Comparison of ENCODE assay signal across 8 cellular contexts in the genomic region with DNA sequence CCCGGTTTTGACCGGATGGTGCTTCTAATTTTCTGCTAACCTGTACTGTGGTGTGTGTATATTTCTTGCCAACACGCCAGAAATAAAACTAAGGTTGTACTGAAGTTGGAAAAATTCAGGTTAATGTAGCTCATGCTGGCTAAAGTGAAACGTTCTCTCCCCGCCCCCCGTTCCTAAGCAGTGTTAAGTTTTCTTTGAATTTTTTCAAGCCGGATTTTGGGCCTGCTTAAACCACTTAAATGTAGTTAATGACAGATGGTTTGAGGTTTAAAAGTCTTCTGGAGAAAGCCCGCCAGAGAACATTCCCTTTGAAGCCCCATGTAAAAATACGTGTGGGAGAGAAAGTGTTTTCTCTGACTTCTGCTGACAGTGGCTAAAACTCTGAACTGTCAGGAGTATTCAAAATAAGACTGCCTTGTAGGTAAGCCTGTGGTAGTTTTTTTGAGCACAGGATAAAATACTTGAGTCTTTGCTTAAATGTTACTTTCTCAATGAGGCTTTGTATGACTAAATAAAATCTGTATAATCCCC.
DNase-seq lines count a peak whose midpoint lies in the region; ATAC-seq, FAIRE-seq and TF ChIP-seq lines count a peak whose summit lies in the region.

No MANE protein-coding gene starts in this region.

- DNase-seq in NCI-H524 (lab: John Stamatoyannopoulos, UW), result peak; percentile 56 to 82
- no peak for DNase-seq in NCI-H524 treated with DMSO at 0.1 percent for 48 hours (lab: John Stamatoyannopoulos, UW)
- DNase-seq in SW480 (ENCODE audit: low spot score), result peak; percentile 19
- no peak for DNase-seq in fibroblast of pulmonary artery (ENCODE audit: low read depth)
- no peak for DNase-seq in GM12891 (ENCODE audit: insufficient read length, low spot score)

- TF ChIP-seq CTCF in fibroblast of pulmonary artery (IDR thresholded peaks at IDR 0.05; ENCODE audit: low read length, missing control alignments), result no peak

- ATAC-seq in GM18867 (IDR thresholded peaks at IDR 0.05; ENCODE audit: unreplicated experiment) (no peak), GM21576 (IDR thresholded peaks at IDR 0.05; ENCODE audit: unreplicated experiment) (no peak)

- no peak for FAIRE-seq in GM12891 (lab: Jason Lieb, UNC)

- H3K27ac ChIP-seq in skin epidermis, result peak overlapping the region in 18 of 21 experiments; percentile 23 to 87 (median 78)

- TF ChIP-seq POLR2A in GM12891 (IDR thresholded peaks at IDR 0.05; ENCODE audit: low read depth, low read length), result no peak

- H3K4me3 ChIP-seq in fibroblast of pulmonary artery (replicated peaks; ENCODE audit: low read depth, low read length) (peak overlapping the region; percentile 80), skin epidermis (peak overlapping the region; percentile 43 to 62 (median 55))

TF ChIP-seq in GM12891, 5 proteins besides CTCF, POLR2A, EP300 and RAD21:
- TF ChIP-seq TAF1 (IDR thresholded peaks at IDR 0.05; ENCODE audit: low read depth, low read length) (no peak), SPI1 (IDR thresholded peaks at IDR 0.05; ENCODE audit: low read depth, low read length) (no peak), POU2F2 (IDR thresholded peaks at IDR 0.05; ENCODE audit: low read depth, low read length) (no peak), POLR2AphosphoS5 (IDR thresholded peaks at IDR 0.05; ENCODE audit: low read depth, low read length) (no peak), PAX5 (IDR thresholded peaks at IDR 0.05; ENCODE audit: insufficient read depth, low read length, severe bottlenecking) (no peak)
TF ChIP-seq in GM12891: peak in this region for 0.

Comparison
In these comparisons a context has a peak if more than half of its experiments do, and no peak if none do; other contexts are left out.
1. DNase-seq: peak in NCI-H524 (2 of 2) and SW480 (single experiment); none in NCI-H524 treated with DMSO at 0.1 percent for 48 hours (single experiment), fibroblast of pulmonary artery (single experiment) and GM12891 (single experiment).